ENCODE assay signal across 8 cellular contexts in the genomic region with DNA sequence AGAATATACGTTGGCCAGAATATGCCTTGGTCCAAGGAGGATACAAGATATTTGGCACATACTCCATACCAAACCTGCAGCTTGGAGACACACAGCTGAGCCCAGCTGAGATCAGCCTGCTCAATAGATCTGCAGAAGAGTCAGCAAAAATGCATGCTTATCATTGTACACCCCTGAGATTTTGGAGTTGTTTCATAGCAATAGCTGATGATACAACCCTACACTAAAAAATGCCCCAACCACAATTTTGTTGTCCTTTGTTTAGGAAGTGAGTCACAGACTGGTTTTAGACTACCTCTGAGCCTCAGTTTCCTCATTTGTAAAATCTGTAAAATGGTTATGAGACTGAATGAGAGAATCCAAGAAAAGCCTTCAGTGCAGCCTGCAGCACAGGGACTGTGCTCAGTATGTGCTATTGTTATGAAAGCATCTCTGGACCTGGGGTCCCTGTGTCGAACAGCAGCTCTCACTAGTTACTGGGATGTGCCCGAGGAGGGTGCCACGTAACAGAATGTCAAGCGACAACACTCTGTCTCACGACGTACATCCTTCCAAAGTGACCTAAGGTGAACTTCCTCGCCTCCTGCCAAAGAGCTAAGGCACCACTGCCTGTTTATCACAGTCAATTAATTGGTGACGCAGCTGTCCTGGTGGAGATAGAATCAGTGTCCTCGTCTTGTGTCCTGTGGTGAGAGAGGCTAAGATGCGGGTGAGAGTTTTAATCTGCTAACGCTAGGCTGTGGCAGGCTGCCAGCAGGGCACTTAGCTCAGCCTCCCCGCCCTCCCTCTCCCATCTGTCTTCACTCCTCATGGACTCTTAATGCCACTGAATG. TPM values are rescaled to one million over a fixed set of nuclear protein-coding genes. Genes with fewer than 3 reads are reported as not detected.
DNase-seq lines count a peak whose midpoint lies in the region; ATAC-seq and TF ChIP-seq lines count a peak whose summit lies in the region.

No MANE protein-coding gene starts in this region.

- no peak for TF ChIP-seq POLR2A in prostate gland (IDR thresholded peaks at IDR 0.05)

- peaks cover 9% of the 10 kb centered on the region for H3K36me3 Mint-ChIP-seq in endodermal cell (ENCODE audit: low read depth)
- peaks cover 14% of the 10 kb centered on the region for H3K36me3 Mint-ChIP-seq in activated T-cell treated with anti-CD3 and anti-CD28 coated beads, Interleukin-2, amount 50 U/mL, for 4 hours (ENCODE audit: insufficient read depth)

- H3K27ac ChIP-seq in endodermal cell (ENCODE audit: low read depth, low read length): peak overlapping the region; percentile 82
- H3K27ac ChIP-seq in prostate gland: peak overlapping the region; percentile 36 to 37

- H3K9me3 ChIP-seq in endodermal cell (ENCODE audit: control insufficient read depth, low read length): no peaks in the 10 kb centered on the region
- no peaks in the 10 kb centered on the region for H3K9me3 ChIP-seq in prostate gland

- H3K9ac ChIP-seq in endodermal cell (ENCODE audit: extremely low read depth, low read length, poor library complexity, severe bottlenecking): no peak overlapping the region

- H3K4me1 ChIP-seq in endodermal cell (ENCODE audit: control insufficient read depth, insufficient read depth, low read length) (peaks cover 6% of the 10 kb centered on the region), prostate gland (replicated peaks) (no peaks in the 10 kb centered on the region)

- WGBS in endodermal cell (ENCODE audit: insufficient coverage in 1 of 2, insufficient read length in 1 of 2), 2 experiments: 84 to 89% methylated on average over 11 to 13 of the region's 13 CpGs
- 33% methylated on average over 13 of the region's 13 CpGs for WGBS in prostate gland

- no peak overlapping the region for H3K4me3 Mint-ChIP-seq in endodermal cell
- H3K4me3 Mint-ChIP-seq in activated T-cell treated with anti-CD3 and anti-CD28 coated beads, Interleukin-2, amount 50 U/mL, for 4 hours: no peak overlapping the region

- intact Hi-C loops in prostate gland (cut with DNase I): no loop called here

- TF ChIP-seq CTCF in endodermal cell (conservative IDR thresholded peaks at IDR 0.05) (no peak), prostate gland (IDR thresholded peaks at IDR 0.05) (no peak)

- peak overlapping the region; percentile 46 for H3K27ac Mint-ChIP-seq in endodermal cell

- no peaks in the 10 kb centered on the region for H3K9me3 Mint-ChIP-seq in endodermal cell
- no peaks in the 10 kb centered on the region for H3K9me3 Mint-ChIP-seq in activated T-cell treated with anti-CD3 and anti-CD28 coated beads, Interleukin-2, amount 50 U/mL, for 4 hours

- ATAC-seq in activated T-cell treated with anti-CD3 and anti-CD28 coated beads, Interleukin-2, amount 50 U/mL, for 4 hours: no peak

- H3K36me3 ChIP-seq in endodermal cell (ENCODE audit: control insufficient read depth, insufficient read depth, low read length): no peaks in the 10 kb centered on the region
- no peaks in the 10 kb centered on the region for H3K36me3 ChIP-seq in prostate gland

- H3K27me3 Mint-ChIP-seq in endodermal cell (ENCODE audit: insufficient read depth): no peaks in the 10 kb centered on the region
- no peaks in the 10 kb centered on the region for H3K27me3 Mint-ChIP-seq in activated T-cell treated with anti-CD3 and anti-CD28 coated beads, Interleukin-2, amount 50 U/mL, for 4 hours (ENCODE audit: low read depth)

- H3K27me3 ChIP-seq in endodermal cell (ENCODE audit: control insufficient read depth, insufficient read depth, low read length, poor library complexity, severe bottlenecking) (no peaks in the 10 kb centered on the region), prostate gland (replicated peaks; ENCODE audit: insufficient read depth) (no peaks in the 10 kb centered on the region)

- peak; percentile 62 for DNase-seq in EL
- peak; percentile 94 for DNase-seq in NCI-H2227 (lab: John Stamatoyannopoulos, UW; ENCODE audit: unreplicated experiment)
- DNase-seq in endodermal cell: peak; percentile 60
- DNase-seq in prostate gland (ENCODE audit: low spot score): no peak
- DNase-seq in KG1 (lab: John Stamatoyannopoulos, UW): no peak
- DNase-seq in activated CD8-positive, alpha-beta memory T cell treated with anti-CD3 and anti-CD28 coated beads, Interleukin-2, amount 50 U/mL, for 4 hours: no peak
- DNase-seq in activated T-cell treated with anti-CD3 and anti-CD28 coated beads, Interleukin-2, amount 50 U/mL, for 4 hours: no peak
- DNase-seq in UCSD-AML1 (lab: John Stamatoyannopoulos, UW; ENCODE audit: unreplicated experiment): no peak

- H3K4me3 ChIP-seq in endodermal cell (ENCODE audit: low read length) (no peak overlapping the region), prostate gland (no peak overlapping the region)

- H3K4me1 Mint-ChIP-seq in endodermal cell: peaks cover 17% of the 10 kb centered on the region
- no peaks in the 10 kb centered on the region for H3K4me1 Mint-ChIP-seq in activated T-cell treated with anti-CD3 and anti-CD28 coated beads, Interleukin-2, amount 50 U/mL, for 4 hours (ENCODE audit: low read depth)

RNA-seq across cellular contexts. Expression of gene DHRS12, which starts 18.2 kb away (rescaled TPM):
- total RNA-seq in endodermal cell: 10 to 100 TPM; 13.8 to 19.8 TPM
- polyA plus RNA-seq in endodermal cell (2013, experiment 1 of 2): 18.1 TPM
- polyA plus RNA-seq in endodermal cell (2013, experiment 2 of 2): 11.8 TPM
- total RNA-seq in prostate gland: 10 to 100 TPM; 18.7 to 19.8 TPM
- total RNA-seq in activated T-cell treated with anti-CD3 and anti-CD28 coated beads, Interleukin-2, amount 50 U/mL, for 4 hours: 1 to 10 TPM; 3.5 to 4.1 (median 3.6) TPM

RNA-seq across cellular contexts. Expression of gene TMEM272, which starts 59.2 kb away (rescaled TPM):
- total RNA-seq in endodermal cell (under 1 TPM; 0.62 TPM), prostate gland (under 1 TPM in 1 of 2 donors, not detected in 1; 0.28 TPM)
- 0.11 TPM for polyA plus RNA-seq in endodermal cell (2013, experiment 1 of 2)
- polyA plus RNA-seq in endodermal cell (2013, experiment 2 of 2): 0.58 TPM
- total RNA-seq in activated T-cell treated with anti-CD3 and anti-CD28 coated beads, Interleukin-2, amount 50 U/mL, for 4 hours: under 1 TPM; 0.11 to 0.24 (median 0.18) TPM

Comparison
In these comparisons a context has a peak if more than half of its experiments do, and no peak if none do; other contexts are left out.
1. DNase-seq: peak in EL (single experiment), NCI-H2227 (single experiment) and endodermal cell (single experiment); none in prostate gland (single experiment), KG1 (single experiment), activated CD8-positive, alpha-beta memory T cell treated with anti-CD3 and anti-CD28 coated beads, Interleukin-2, amount 50 U/mL, for 4 hours (single experiment), activated T-cell treated with anti-CD3 and anti-CD28 coated beads, Interleukin-2, amount 50 U/mL, for 4 hours (single experiment) and UCSD-AML1 (single experiment).